Comparison of ENCODE assay signal across 8 cellular contexts in the genomic region with DNA sequence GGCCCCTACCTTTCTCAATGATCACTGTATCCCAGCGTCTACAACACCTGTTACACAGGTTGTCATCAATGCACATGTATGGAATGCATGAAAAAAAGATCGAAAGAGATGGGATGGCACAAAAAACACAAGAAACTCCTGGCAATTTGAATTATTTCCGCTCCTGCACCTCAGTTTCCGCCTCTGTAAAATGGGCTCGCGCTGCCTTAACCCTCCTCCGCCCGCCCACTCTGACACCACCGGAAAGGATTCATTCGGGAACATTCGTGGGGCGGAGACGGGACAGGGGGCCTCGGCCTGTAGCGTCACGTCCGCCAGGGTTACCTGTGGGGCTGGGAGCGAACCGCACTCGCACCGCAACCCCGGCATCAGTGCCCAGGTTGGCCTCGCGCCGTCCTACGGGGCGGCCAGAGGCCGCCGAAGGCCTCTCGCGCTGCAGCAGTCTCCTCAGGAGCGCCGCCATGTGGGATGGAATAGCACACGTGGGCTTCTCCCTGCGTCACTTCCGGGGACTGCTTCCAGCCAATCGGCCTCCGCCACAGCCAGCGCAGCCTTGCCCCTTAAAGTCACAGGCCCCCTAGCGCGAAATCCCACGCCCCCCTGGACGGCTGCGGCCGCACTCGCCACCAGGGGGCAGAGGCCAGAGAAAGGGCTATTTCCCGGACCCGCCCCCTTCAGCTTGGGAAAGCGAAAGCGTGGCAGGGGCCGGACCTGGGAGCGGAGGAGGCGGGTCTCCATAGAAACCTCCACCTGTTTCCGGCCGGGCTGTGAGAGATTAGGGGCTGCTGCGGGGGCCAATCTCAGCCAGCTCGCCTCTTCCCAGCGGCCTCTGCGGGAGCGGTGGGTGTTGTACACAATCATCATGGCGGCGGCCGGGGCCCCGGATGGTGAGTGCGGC.
DNase-seq lines count a peak whose midpoint lies in the region; ATAC-seq lines count a peak whose summit lies in the region.

A gene (minus strand): TSS at position 470 of the 898 bp plus-strand sequence. CDS start 7 bp downstream, at position 463.
A gene with protein sequence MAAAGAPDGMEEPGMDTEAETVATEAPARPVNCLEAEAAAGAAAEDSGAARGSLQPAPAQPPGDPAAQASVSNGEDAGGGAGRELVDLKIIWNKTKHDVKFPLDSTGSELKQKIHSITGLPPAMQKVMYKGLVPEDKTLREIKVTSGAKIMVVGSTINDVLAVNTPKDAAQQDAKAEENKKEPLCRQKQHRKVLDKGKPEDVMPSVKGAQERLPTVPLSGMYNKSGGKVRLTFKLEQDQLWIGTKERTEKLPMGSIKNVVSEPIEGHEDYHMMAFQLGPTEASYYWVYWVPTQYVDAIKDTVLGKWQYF (plus strand): TSS at position 847 of the 898 bp plus-strand sequence. CDS start 16 bp downstream, at position 863.

- DNase-seq in COLO829 (ENCODE audit: low spot score) (peak; percentile 93), HS-5 (ENCODE audit: low read depth) (peak; percentile 90), NK-92 (lab: John Stamatoyannopoulos, UW; ENCODE audit: unreplicated experiment) (peak; percentile 95), medulla oblongata (ENCODE audit: extremely low spot score) (peak; percentile 98)
- DNase-seq in activated CD8-positive, alpha-beta memory T cell treated with anti-CD3 and anti-CD28 coated beads for 1 hour (ENCODE audit: extremely low read depth in 1 of 2, low read depth in 1 of 2) = peak; percentile 86 to 90
- DNase-seq in effector memory CD4-positive, alpha-beta T cell = peak; percentile 89 to 91 (median 91)
- peak; percentile 91 for DNase-seq in stimulated activated CD8-positive, alpha-beta memory T cell treated with anti-CD3 and anti-CD28 coated beads, Interleukin-12 subunit alpha, Interleukin-12 subunit beta, amount 100 ng/mL, for 1 hour (ENCODE audit: low read depth)

- peak; percentile 85 for ATAC-seq in GM19468 (IDR thresholded peaks at IDR 0.05; ENCODE audit: extremely low read depth, unreplicated experiment)

- peaks cover 13% of the 10 kb centered on the region for H3K4me1 ChIP-seq in effector memory CD4-positive, alpha-beta T cell (ENCODE audit: control insufficient read depth, insufficient read depth, low read length, poor library complexity, severe bottlenecking)

- H3K27me3 ChIP-seq in effector memory CD4-positive, alpha-beta T cell (replicated peaks; ENCODE audit: control insufficient read depth, insufficient read depth, low read length, poor library complexity, severe bottlenecking) = no peaks in the 10 kb centered on the region

- peaks cover 6% of the 10 kb centered on the region for H3K36me3 ChIP-seq in effector memory CD4-positive, alpha-beta T cell (ENCODE audit: control insufficient read depth, insufficient read depth, low read length)

- H3K27ac ChIP-seq in effector memory CD4-positive, alpha-beta T cell (ENCODE audit: insufficient read depth, low read length, poor library complexity, severe bottlenecking) = peak within 1 kb of the TSS; percentile 80

- peak within 1 kb of the TSS; percentile 78 for H3K4me3 ChIP-seq in effector memory CD4-positive, alpha-beta T cell (ENCODE audit: insufficient read depth, low read depth, low read length, poor library complexity, severe bottlenecking)

- H3K9me3 ChIP-seq in effector memory CD4-positive, alpha-beta T cell (ENCODE audit: control insufficient read depth, low read length) = no peaks in the 10 kb centered on the region

Comparison
In these comparisons a context has a peak if more than half of its experiments do, and no peak if none do; other contexts are left out.
1. Peak in every context shown above with its lines: DNase-seq, ATAC-seq, H3K4me3 ChIP-seq and H3K27ac ChIP-seq.